1 cellular context compared by ENCODE assay signal in the genomic region with DNA sequence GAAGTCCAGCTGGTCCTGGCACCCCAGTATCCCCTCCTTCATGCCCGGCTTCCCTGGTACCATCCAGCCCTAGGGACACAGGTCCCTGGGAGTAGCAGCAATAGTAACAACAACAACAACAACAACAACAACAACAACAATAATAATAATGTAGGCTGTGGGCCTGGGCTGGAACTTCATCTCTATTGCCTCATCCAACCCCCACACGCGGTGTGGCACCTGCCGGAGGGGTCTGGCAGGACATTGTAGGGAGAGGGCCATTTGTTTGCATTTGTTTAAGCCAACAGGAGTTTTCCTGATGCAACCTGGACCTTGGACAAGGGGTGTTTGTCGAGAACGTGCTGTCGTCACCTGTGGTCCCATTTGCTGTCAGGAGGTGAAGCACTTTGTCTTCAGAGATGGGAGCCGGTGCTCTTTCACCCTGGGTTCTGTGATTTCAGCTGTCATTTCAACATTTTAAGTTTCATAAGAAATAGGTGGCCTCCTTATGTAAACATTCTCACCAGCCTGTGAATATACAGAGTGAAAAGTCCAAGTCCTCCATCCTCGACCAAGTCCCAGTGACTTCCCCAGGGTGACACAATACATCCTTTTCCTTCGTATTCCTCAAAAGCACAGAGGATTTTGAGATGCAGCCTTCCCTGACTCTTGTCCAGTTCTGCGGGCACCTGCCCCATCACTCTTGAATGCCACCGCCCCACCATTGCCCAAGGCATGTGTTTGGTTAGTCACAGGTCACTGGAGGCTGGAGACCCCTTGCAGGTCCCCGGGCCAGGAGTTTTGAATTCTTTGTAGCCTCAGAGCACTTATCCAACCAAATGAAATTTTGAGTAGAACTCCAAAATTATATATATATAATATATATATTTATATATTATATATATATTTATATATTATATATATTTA.
TF ChIP-seq lines count a peak whose summit lies in the region.

No MANE protein-coding gene starts in this region.

TF ChIP-seq in HepG2, 621 proteins besides CTCF, POLR2A, EP300 and RAD21 (continued from another document and continues in another):
- TF ChIP-seq, protein P1, sequence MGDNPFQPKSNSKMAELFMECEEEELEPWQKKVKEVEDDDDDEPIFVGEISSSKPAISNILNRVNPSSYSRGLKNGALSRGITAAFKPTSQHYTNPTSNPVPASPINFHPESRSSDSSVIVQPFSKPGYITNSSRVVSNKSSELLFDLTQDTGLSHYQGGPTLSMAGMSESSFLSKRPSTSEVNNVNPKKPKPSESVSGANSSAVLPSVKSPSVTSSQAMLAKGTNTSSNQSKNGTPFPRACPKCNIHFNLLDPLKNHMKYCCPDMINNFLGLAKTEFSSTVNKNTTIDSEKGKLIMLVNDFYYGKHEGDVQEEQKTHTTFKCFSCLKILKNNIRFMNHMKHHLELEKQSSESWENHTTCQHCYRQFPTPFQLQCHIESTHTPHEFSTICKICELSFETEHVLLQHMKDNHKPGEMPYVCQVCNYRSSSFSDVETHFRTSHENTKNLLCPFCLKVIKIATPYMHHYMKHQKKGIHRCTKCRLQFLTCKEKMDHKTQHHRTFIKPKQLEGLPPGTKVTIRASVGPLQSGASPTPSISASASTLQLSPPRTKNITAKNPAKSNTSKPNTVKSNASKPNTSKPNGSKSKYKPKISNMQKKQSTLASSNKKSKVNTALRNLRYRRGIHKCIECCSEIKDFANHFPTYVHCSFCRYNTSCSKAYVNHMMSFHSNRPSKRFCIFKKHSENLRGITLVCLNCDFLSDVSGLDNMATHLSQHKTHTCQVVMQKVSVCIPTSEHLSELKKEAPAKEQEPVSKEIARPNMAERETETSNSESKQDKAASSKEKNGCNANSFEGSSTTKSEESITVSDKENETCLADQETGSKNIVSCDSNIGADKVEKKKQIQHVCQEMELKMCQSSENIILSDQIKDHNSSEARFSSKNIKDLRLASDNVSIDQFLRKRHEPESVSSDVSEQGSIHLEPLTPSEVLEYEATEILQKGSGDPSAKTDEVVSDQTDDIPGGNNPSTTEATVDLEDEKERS (CRISPR knock-in tag; IDR thresholded peaks at IDR 0.05), result peak; percentile 84; the same call in 1 of the 2 replicates
- peak; percentile 91 for TF ChIP-seq RXRB (CRISPR knock-in tag; IDR thresholded peaks at IDR 0.05; ENCODE audit: borderline replicate concordance)
- TF ChIP-seq CHD2 (IDR thresholded peaks at IDR 0.05; ENCODE audit: low read depth, low read length), result no peak
- no peak for TF ChIP-seq RFX1 (IDR thresholded peaks at IDR 0.05)
- peak; percentile 69; the same call in 1 of the 2 replicates for TF ChIP-seq ZFP90 (CRISPR knock-in tag; IDR thresholded peaks at IDR 0.05; ENCODE audit: borderline replicate concordance)
- no peak for TF ChIP-seq ZNF280B (CRISPR knock-in tag; IDR thresholded peaks at IDR 0.05; ENCODE audit: borderline replicate concordance)
- TF ChIP-seq, protein P2, sequence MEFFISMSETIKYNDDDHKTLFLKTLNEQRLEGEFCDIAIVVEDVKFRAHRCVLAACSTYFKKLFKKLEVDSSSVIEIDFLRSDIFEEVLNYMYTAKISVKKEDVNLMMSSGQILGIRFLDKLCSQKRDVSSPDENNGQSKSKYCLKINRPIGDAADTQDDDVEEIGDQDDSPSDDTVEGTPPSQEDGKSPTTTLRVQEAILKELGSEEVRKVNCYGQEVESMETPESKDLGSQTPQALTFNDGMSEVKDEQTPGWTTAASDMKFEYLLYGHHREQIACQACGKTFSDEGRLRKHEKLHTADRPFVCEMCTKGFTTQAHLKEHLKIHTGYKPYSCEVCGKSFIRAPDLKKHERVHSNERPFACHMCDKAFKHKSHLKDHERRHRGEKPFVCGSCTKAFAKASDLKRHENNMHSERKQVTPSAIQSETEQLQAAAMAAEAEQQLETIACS (CRISPR knock-in tag; IDR thresholded peaks at IDR 0.05), result no peak
- TF ChIP-seq HIC2 (CRISPR knock-in tag; IDR thresholded peaks at IDR 0.05; ENCODE audit: low read depth), result peak; percentile 88
- TF ChIP-seq MLLT10 (CRISPR knock-in tag; IDR thresholded peaks at IDR 0.05), result no peak
- TF ChIP-seq ZNF496 (CRISPR knock-in tag; IDR thresholded peaks at IDR 0.05; ENCODE audit: insufficient replicate concordance), result no peak
- no peak for TF ChIP-seq ZNF549 (CRISPR knock-in tag; IDR thresholded peaks at IDR 0.05)
- TF ChIP-seq ZNF30 (CRISPR knock-in tag; IDR thresholded peaks at IDR 0.05), result no peak
- peak; percentile 74; the same call in 1 of the 2 replicates for TF ChIP-seq KDM1A (CRISPR knock-in tag; IDR thresholded peaks at IDR 0.05)
- no peak for TF ChIP-seq ZNF251 (CRISPR knock-in tag; IDR thresholded peaks at IDR 0.05)
- no peak for TF ChIP-seq JUNB (CRISPR knock-in tag; IDR thresholded peaks at IDR 0.05; ENCODE audit: borderline replicate concordance)
- peak; percentile 85 for TF ChIP-seq JUN (CRISPR knock-in tag; IDR thresholded peaks at IDR 0.05)
- peak; percentile 99 for TF ChIP-seq SALL1 (CRISPR knock-in tag; IDR thresholded peaks at IDR 0.05)
- TF ChIP-seq, protein P3, sequence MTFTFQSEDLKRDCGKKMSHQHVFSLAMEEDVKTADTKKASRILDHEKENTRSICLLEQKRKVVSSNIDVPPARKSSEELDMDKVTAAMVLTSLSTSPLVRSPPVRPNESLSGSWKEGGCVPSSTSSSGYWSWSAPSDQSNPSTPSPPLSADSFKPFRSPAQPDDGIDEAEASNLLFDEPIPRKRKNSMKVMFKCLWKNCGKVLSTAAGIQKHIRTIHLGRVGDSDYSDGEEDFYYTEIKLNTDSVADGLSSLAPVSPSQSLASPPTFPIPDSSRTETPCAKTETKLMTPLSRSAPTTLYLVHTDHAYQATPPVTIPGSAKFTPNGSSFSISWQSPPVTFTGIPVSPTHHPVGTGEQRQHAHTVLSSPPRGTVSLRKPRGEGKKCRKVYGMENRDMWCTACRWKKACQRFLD (CRISPR knock-in tag; IDR thresholded peaks at IDR 0.05; ENCODE audit: borderline replicate concordance), result 0 out of 2 replicates have a peak, but pooled peaks have one; percentile 57
- TF ChIP-seq AHDC1 (CRISPR knock-in tag; IDR thresholded peaks at IDR 0.05; ENCODE audit: borderline replicate concordance), result peak; percentile 80; the same call in 1 of the 2 replicates
- 0 out of 2 replicates have a peak, but pooled peaks have one; percentile 29 for TF ChIP-seq KAT7 (CRISPR knock-in tag; IDR thresholded peaks at IDR 0.05; ENCODE audit: borderline replicate concordance)
- peak; percentile 50; the same call in 1 of the 2 replicates for TF ChIP-seq MXD4 (CRISPR knock-in tag; IDR thresholded peaks at IDR 0.05)
- TF ChIP-seq PPARG (CRISPR knock-in tag; conservative IDR thresholded peaks at IDR 0.05), result peak; percentile 72
- TF ChIP-seq CBX5 (CRISPR knock-in tag; IDR thresholded peaks at IDR 0.05; ENCODE audit: borderline replicate concordance), result peak; percentile 89; the same call in 1 of the 2 replicates
- TF ChIP-seq, protein P4, sequence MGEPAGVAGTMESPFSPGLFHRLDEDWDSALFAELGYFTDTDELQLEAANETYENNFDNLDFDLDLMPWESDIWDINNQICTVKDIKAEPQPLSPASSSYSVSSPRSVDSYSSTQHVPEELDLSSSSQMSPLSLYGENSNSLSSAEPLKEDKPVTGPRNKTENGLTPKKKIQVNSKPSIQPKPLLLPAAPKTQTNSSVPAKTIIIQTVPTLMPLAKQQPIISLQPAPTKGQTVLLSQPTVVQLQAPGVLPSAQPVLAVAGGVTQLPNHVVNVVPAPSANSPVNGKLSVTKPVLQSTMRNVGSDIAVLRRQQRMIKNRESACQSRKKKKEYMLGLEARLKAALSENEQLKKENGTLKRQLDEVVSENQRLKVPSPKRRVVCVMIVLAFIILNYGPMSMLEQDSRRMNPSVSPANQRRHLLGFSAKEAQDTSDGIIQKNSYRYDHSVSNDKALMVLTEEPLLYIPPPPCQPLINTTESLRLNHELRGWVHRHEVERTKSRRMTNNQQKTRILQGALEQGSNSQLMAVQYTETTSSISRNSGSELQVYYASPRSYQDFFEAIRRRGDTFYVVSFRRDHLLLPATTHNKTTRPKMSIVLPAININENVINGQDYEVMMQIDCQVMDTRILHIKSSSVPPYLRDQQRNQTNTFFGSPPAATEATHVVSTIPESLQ (CRISPR knock-in tag; conservative IDR thresholded peaks at IDR 0.05), result no peak
- no peak for TF ChIP-seq RORA (CRISPR knock-in tag; IDR thresholded peaks at IDR 0.05)
- TF ChIP-seq ZBTB37 (CRISPR knock-in tag; IDR thresholded peaks at IDR 0.05), result peak; percentile 33; the same call in 1 of the 2 replicates
- TF ChIP-seq ZNF205 (CRISPR knock-in tag; IDR thresholded peaks at IDR 0.05), result peak; percentile 65; the same call in 1 of the 2 replicates
- TF ChIP-seq, protein P5, sequence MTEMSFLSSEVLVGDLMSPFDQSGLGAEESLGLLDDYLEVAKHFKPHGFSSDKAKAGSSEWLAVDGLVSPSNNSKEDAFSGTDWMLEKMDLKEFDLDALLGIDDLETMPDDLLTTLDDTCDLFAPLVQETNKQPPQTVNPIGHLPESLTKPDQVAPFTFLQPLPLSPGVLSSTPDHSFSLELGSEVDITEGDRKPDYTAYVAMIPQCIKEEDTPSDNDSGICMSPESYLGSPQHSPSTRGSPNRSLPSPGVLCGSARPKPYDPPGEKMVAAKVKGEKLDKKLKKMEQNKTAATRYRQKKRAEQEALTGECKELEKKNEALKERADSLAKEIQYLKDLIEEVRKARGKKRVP (CRISPR knock-in tag; IDR thresholded peaks at IDR 0.05), result peak in 1 of 2 experiments; percentile 99; a peak in 2 of 4 replicates
- peak; percentile 95 for TF ChIP-seq HMG20B (CRISPR knock-in tag; conservative IDR thresholded peaks at IDR 0.05)
- no peak; the same call in 1 of the 2 replicates for TF ChIP-seq ZSCAN9 (CRISPR knock-in tag; IDR thresholded peaks at IDR 0.05; ENCODE audit: borderline replicate concordance)
- peak; percentile 49; the same call in 1 of the 2 replicates for TF ChIP-seq AHR (CRISPR knock-in tag; IDR thresholded peaks at IDR 0.05)
- TF ChIP-seq ZNF44 (CRISPR knock-in tag; IDR thresholded peaks at IDR 0.05), result no peak
